ENCODE assay signal across 18 cellular contexts in the genomic region with DNA sequence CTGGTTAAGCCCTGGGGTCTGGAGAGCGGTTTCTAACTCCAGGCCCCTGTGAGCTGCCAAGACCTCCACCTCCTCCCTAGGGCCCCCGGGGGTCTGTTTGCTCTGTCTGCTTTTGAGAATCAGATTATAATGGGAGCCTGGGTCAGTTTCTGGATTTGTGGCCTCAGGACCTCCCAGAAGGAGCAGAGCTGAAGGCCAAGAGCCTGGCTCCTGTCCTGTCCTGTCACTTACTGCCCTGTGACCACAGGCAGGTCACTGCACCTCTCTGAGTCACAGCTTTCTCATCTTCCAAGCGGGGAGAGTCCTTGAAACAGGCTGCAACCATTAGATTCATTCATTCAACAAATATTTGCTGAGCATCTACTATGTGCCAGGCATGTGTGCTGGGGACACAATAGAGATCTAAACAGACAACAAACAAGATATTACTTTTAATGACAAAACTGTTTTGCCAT.
A peak's percentile ranks its signal among the peaks of the same experiment; 100 is the strongest.
DNase-seq lines count a peak whose midpoint lies in the region; ATAC-seq and TF ChIP-seq lines count a peak whose summit lies in the region.
"Had no signal": no experiment of that assay in that cellular context is flagged by ENCODE, and none has a peak within 500 bp of the region (broad histone marks: within the 10 kb centered on the region; RNA-seq: fewer than 3 reads in every experiment).

No MANE protein-coding gene starts in this region.

- H3K36me3 ChIP-seq in right atrium auricular region = no peaks in the 10 kb centered on the region
- no peaks in the 10 kb centered on the region for H3K36me3 ChIP-seq in PC-3 (ENCODE audit: low read depth, low read length)
- no peaks in the 10 kb centered on the region for H3K36me3 ChIP-seq in hepatocyte (replicated peaks; ENCODE audit: insufficient read depth, low read depth)
- H3K36me3 ChIP-seq in endodermal cell (ENCODE audit: control insufficient read depth, insufficient read depth, low read length) = no peaks in the 10 kb centered on the region
- H3K36me3 ChIP-seq: Peyer's patch had no signal

- CTCF ChIA-PET in PC-3 (lab: Charles Lee) = interaction anchor here (0.6 kb wide), 1 partner anchor 57 kb away, joined by 3 read pairs; no protein-coding TSS in a partner anchor

- H3K9me3 ChIP-seq in right atrium auricular region (no peaks in the 10 kb centered on the region), PC-3 (ENCODE audit: low read length) (no peaks in the 10 kb centered on the region), hepatocyte (ENCODE audit: low read depth) (no peaks in the 10 kb centered on the region), endodermal cell (ENCODE audit: control insufficient read depth, low read length) (no peaks in the 10 kb centered on the region)
- H3K9me3 ChIP-seq: Peyer's patch had no signal

- H3K9me2 ChIP-seq in PC-3 (replicated peaks; ENCODE audit: low read length) (no peaks in the 10 kb centered on the region), hepatocyte (replicated peaks; ENCODE audit: insufficient read depth) (no peaks in the 10 kb centered on the region)

- no peak overlapping the region for H3K27ac ChIP-seq in right atrium auricular region
- no peak overlapping the region for H3K27ac ChIP-seq in PC-3 (ENCODE audit: low read length)
- peak overlapping the region; percentile 67 for H3K27ac ChIP-seq in hepatocyte
- H3K27ac ChIP-seq in endodermal cell (ENCODE audit: low read depth, low read length) = no peak overlapping the region

- no peak overlapping the region for H3K9ac ChIP-seq in PC-3 (ENCODE audit: low read length)
- no peak overlapping the region for H3K9ac ChIP-seq in endodermal cell (ENCODE audit: extremely low read depth, low read length, poor library complexity, severe bottlenecking)

- WGBS in hepatocyte (ENCODE audit: low lambda C conversion rate, missing lambda C conversion rate) = 50% methylated on average over 3 of the region's 3 CpGs
- WGBS in endodermal cell (ENCODE audit: insufficient coverage in 1 of 2, insufficient read length in 1 of 2), 2 experiments = 73 to 90% methylated on average over 1 to 3 of the region's 3 CpGs

- TF ChIP-seq CTCF in right atrium auricular region (IDR thresholded peaks at IDR 0.05) (no peak), PC-3 (conservative IDR thresholded peaks at IDR 0.05; ENCODE audit: low read depth, low read length) (no peak), hepatocyte (IDR thresholded peaks at IDR 0.05; ENCODE audit: poor library complexity) (no peak), endodermal cell (conservative IDR thresholded peaks at IDR 0.05) (no peak)

- no peaks in the 10 kb centered on the region for H3K36me3 Mint-ChIP-seq in endodermal cell (ENCODE audit: low read depth)
- H3K36me3 Mint-ChIP-seq: CD14-positive monocyte had no signal

- H3K9me3 Mint-ChIP-seq in endodermal cell = no peaks in the 10 kb centered on the region
- H3K9me3 Mint-ChIP-seq: CD14-positive monocyte had no signal

- H3F3A ChIP-seq in PC-3 (ENCODE audit: low read length, unreplicated experiment) = no peaks in the 10 kb centered on the region

- H2AFZ ChIP-seq in PC-3 (ENCODE audit: low read length) = no peak overlapping the region
- no peak overlapping the region for H2AFZ ChIP-seq in hepatocyte

- H3K4me1 ChIP-seq in right atrium auricular region = peaks cover 0 to 8% of the 10 kb centered on the region in 2 donors
- peaks cover 14% of the 10 kb centered on the region for H3K4me1 ChIP-seq in PC-3 (ENCODE audit: insufficient read depth, low read length)
- H3K4me1 ChIP-seq in hepatocyte (ENCODE audit: insufficient read depth) = peaks cover 12% of the 10 kb centered on the region
- no peaks in the 10 kb centered on the region for H3K4me1 ChIP-seq in endodermal cell (ENCODE audit: control insufficient read depth, insufficient read depth, low read length)

- DNase-seq in Right ventricle myocardium superior (peak; percentile 1), right atrium auricular region (ENCODE audit: low spot score) (no peak), PC-3 (peak; percentile 81), hepatocyte (ENCODE audit: low spot score) (no peak), amygdala (lab: John Stamatoyannopoulos, UW) (no peak), endodermal cell (no peak), DMS 273 (lab: John Stamatoyannopoulos, UW; ENCODE audit: unreplicated experiment) (no peak)
- DNase-seq: DMS153, H7, KBM-7, NCI-H1417 treated with DMSO at 0.1 percent for 48 hours, NCI-H2029, NCI-H510A, NCI-H82, SHP77 had no signal

- H3K4me3 ChIP-seq in right atrium auricular region = no peak overlapping the region
- H3K4me3 ChIP-seq in PC-3 (ENCODE audit: low read length) = no peak overlapping the region
- H3K4me3 ChIP-seq in hepatocyte = no peak overlapping the region
- H3K4me3 ChIP-seq in endodermal cell (ENCODE audit: low read length) = no peak overlapping the region
- H3K4me3 ChIP-seq: Peyer's patch had no signal

- BruUV-seq in PC-3 (replicated peaks; lab: Mats Ljungman, UMichigan) = no TSS peak

- H3K27me3 ChIP-seq in right atrium auricular region = no peaks in the 10 kb centered on the region
- H3K27me3 ChIP-seq in PC-3 (ENCODE audit: low read length) = no peaks in the 10 kb centered on the region
- no peaks in the 10 kb centered on the region for H3K27me3 ChIP-seq in hepatocyte
- no peaks in the 10 kb centered on the region for H3K27me3 ChIP-seq in endodermal cell (ENCODE audit: control insufficient read depth, insufficient read depth, low read length, poor library complexity, severe bottlenecking)
- H3K27me3 ChIP-seq: Peyer's patch had no signal

- H3K79me2 ChIP-seq in PC-3 (ENCODE audit: low read length) = no peaks in the 10 kb centered on the region
- H3K79me2 ChIP-seq in hepatocyte = no peaks in the 10 kb centered on the region

- H4K20me1 ChIP-seq in PC-3 (ENCODE audit: low read length) (no peaks in the 10 kb centered on the region), hepatocyte (ENCODE audit: insufficient read depth, poor library complexity, severe bottlenecking) (no peaks in the 10 kb centered on the region)

- no peak overlapping the region for H3K27ac Mint-ChIP-seq in endodermal cell
- H3K27ac Mint-ChIP-seq: CD14-positive monocyte had no signal

- H3K27me3 Mint-ChIP-seq in endodermal cell (ENCODE audit: insufficient read depth) = peaks cover 5% of the 10 kb centered on the region

- ATAC-seq in Right ventricle myocardium superior (ENCODE audit: poor library complexity) (no peak), PC-3 (peak; percentile 83), HG02973 (IDR thresholded peaks at IDR 0.05; ENCODE audit: unreplicated experiment) (no peak)

- H3K4me2 ChIP-seq in PC-3 (ENCODE audit: low read length) = no peak overlapping the region; the same call in 1 of the 2 replicates
- H3K4me2 ChIP-seq in hepatocyte = peak overlapping the region; percentile 13

- no peak overlapping the region for H3K4me3 Mint-ChIP-seq in endodermal cell
- H3K4me3 Mint-ChIP-seq: CD14-positive monocyte had no signal

- H3K4me1 Mint-ChIP-seq in endodermal cell = peaks cover 9% of the 10 kb centered on the region
- H3K4me1 Mint-ChIP-seq: CD14-positive monocyte had no signal

- intact Hi-C loops in Right ventricle myocardium superior (cut with DNase I) = no loop called here
- intact Hi-C loops in PC-3 (cut with micrococcal nuclease) = no loop called here

- POLR2A ChIA-PET in PC-3 (lab: Charles Lee; ENCODE audit: unreplicated experiment) = no interaction called here

Comparison
In these comparisons a context has a peak if more than half of its experiments do, and no peak if none do; other contexts are left out.
1. DNase-seq: peak in Right ventricle myocardium superior (single experiment) and PC-3 (single experiment); none in right atrium auricular region (single experiment), hepatocyte (single experiment), amygdala (0 of 56), endodermal cell (single experiment) and DMS 273 (single experiment).